1 cellular context compared by ENCODE assay signal in genomic region chr1:226061793-226062557, GRCh38.
TF ChIP-seq lines count a peak whose summit lies in the region.

No MANE protein-coding gene starts in this region.

TF ChIP-seq in HepG2, 621 proteins besides CTCF, POLR2A, EP300 and RAD21 (continued from another document):
- TF ChIP-seq ZNF670 (CRISPR knock-in tag; IDR thresholded peaks at IDR 0.05; ENCODE audit: borderline replicate concordance), result peak; percentile 79
- no peak for TF ChIP-seq NR2F2 (IDR thresholded peaks at IDR 0.05; ENCODE audit: borderline replicate concordance, low read depth)
- peak; percentile 76; the same call in 1 of the 2 replicates for TF ChIP-seq ZNF772 (CRISPR knock-in tag; IDR thresholded peaks at IDR 0.05)
- TF ChIP-seq RFX3 (CRISPR knock-in tag; IDR thresholded peaks at IDR 0.05), result no peak
- TF ChIP-seq UBTF (CRISPR knock-in tag; IDR thresholded peaks at IDR 0.05), result peak; percentile 83
- no peak for TF ChIP-seq HOMEZ (CRISPR knock-in tag; IDR thresholded peaks at IDR 0.05; ENCODE audit: low read depth)
- TF ChIP-seq YEATS2 (CRISPR knock-in tag; IDR thresholded peaks at IDR 0.05; ENCODE audit: borderline replicate concordance), result peak; percentile 52
- TF ChIP-seq HDAC1 (CRISPR knock-in tag; IDR thresholded peaks at IDR 0.05), result peak; percentile 66
- TF ChIP-seq NFAT5 (CRISPR knock-in tag; IDR thresholded peaks at IDR 0.05), result no peak
- TF ChIP-seq NFYC (CRISPR knock-in tag; IDR thresholded peaks at IDR 0.05), result no peak
- no peak for TF ChIP-seq HMGA1 (CRISPR knock-in tag; conservative IDR thresholded peaks at IDR 0.05)
- TF ChIP-seq ZNF619 (CRISPR knock-in tag; IDR thresholded peaks at IDR 0.05), result no peak
- no peak for TF ChIP-seq RELA (CRISPR knock-in tag; IDR thresholded peaks at IDR 0.05)
- TF ChIP-seq ATF4 (CRISPR knock-in tag; IDR thresholded peaks at IDR 0.05), result no peak
- TF ChIP-seq MED8 (CRISPR knock-in tag; IDR thresholded peaks at IDR 0.05; ENCODE audit: insufficient replicate concordance), result peak; percentile 32
- peak; percentile 49; the same call in 1 of the 2 replicates for TF ChIP-seq ZNF563 (CRISPR knock-in tag; IDR thresholded peaks at IDR 0.05)
- no peak for TF ChIP-seq REXO4 (CRISPR knock-in tag; IDR thresholded peaks at IDR 0.05; ENCODE audit: borderline replicate concordance)
- no peak for TF ChIP-seq MBD4 (IDR thresholded peaks at IDR 0.05; ENCODE audit: borderline replicate concordance, low read length)
